ENCODE assay signal across 39 cellular contexts in genomic region chr20:17042122-17042521, GRCh38.
"Had no signal": no experiment of that assay in that cellular context is flagged by ENCODE, and none has a peak within 500 bp of the region (broad histone marks: within the 10 kb centered on the region; RNA-seq: fewer than 3 reads in every experiment).

No MANE protein-coding gene starts in this region.

- H3K4me3 Mint-ChIP-seq: activated naive CD4-positive, alpha-beta T cell treated with anti-CD3 and anti-CD28 coated beads for 36 hours; activated naive CD4-positive, alpha-beta T cell treated with anti-CD3 and anti-CD28 coated beads, Interleukin-2, amount 10 ng/mL, durations not matched to agents 7 days and 5 days; activated naive CD4-positive, alpha-beta T cell treated with anti-CD3 and anti-CD28 coated beads, Interleukin-2, amount 50 U/mL, for 24 hours; activated naive CD8-positive, alpha-beta T cell; activated naive CD8-positive, alpha-beta T cell treated with anti-CD3 and anti-CD28 coated beads for 36 hours; activated naive CD8-positive, alpha-beta T cell treated with anti-CD3 and anti-CD28 coated beads, Interleukin-2, amount 10 ng/mL, durations not matched to agents 7 days and 5 days; activated naive CD8-positive, alpha-beta T cell treated with anti-CD3 and anti-CD28 coated beads, Interleukin-2, amount 50 U/mL, for 24 hours; activated T-cell treated with anti-CD3 and anti-CD28 coated beads, Interleukin-2, amount 50 U/mL, for 24 hours; activated T-cell treated with anti-CD3 and anti-CD28 coated beads, Interleukin-2, amount 50 U/mL, for 4 hours; activated T-cell treated with anti-CD3 and anti-CD28 coated beads, Interleukin-2, amount 50 U/mL, for 72 hours; activated T-helper 1 cell treated with anti-CD3 and anti-CD28 coated beads, Interleukin-12 subunit alpha, Interleukin-12 subunit beta, Interleukin-2, Interleukin-4 antibody, amounts not matched to agents 30 ng/mL and 10 ng/mL and 1 ng/mL, durations not matched to agents 14 hours and 24 hours and 36 hours; brain; central memory CD8-positive, alpha-beta T cell had no signal

- H3K4me1 Mint-ChIP-seq: activated naive CD4-positive, alpha-beta T cell treated with anti-CD3 and anti-CD28 coated beads, Interleukin-2, amount 10 ng/mL, durations not matched to agents 7 days and 5 days; activated naive CD4-positive, alpha-beta T cell treated with anti-CD3 and anti-CD28 coated beads, Interleukin-2, amount 50 U/mL, for 24 hours; activated naive CD8-positive, alpha-beta T cell treated with anti-CD3 and anti-CD28 coated beads for 36 hours; activated naive CD8-positive, alpha-beta T cell treated with anti-CD3 and anti-CD28 coated beads, Interleukin-2, amount 10 ng/mL, durations not matched to agents 7 days and 5 days; activated naive CD8-positive, alpha-beta T cell treated with anti-CD3 and anti-CD28 coated beads, Interleukin-2, amount 50 U/mL, for 24 hours; central memory CD8-positive, alpha-beta T cell had no signal

- H3K4me3 ChIP-seq: adrenal gland, ascending aorta, body of pancreas, breast epithelium, cardiac muscle cell had no signal

- H3K9me3 ChIP-seq: adrenal gland, ascending aorta, body of pancreas, breast epithelium had no signal

- DNase-seq: activated effector memory CD4-positive, alpha-beta T cell treated with anti-CD3 and anti-CD28 coated beads, Interleukin-2, amount 50 U/mL, for 16 hours; activated effector memory CD4-positive, alpha-beta T cell treated with Interleukin-2 at 50 U/mL for 16 hours; activated gamma-delta T cell; activated gamma-delta T cell treated with Interleukin-2 at 50 U/mL for 16 hours; activated naive CD4-positive, alpha-beta T cell; activated naive CD4-positive, alpha-beta T cell treated with anti-CD3 and anti-CD28 coated beads for 36 hours; activated naive CD4-positive, alpha-beta T cell treated with anti-CD3 and anti-CD28 coated beads, Interleukin-2, amount 10 ng/mL, durations not matched to agents 7 days and 5 days; activated naive CD4-positive, alpha-beta T cell treated with anti-CD3 and anti-CD28 coated beads, Interleukin-2, amount 50 U/mL, for 16 hours; activated naive CD4-positive, alpha-beta T cell treated with Interleukin-2 at 50 U/mL for 16 hours; activated naive CD8-positive, alpha-beta T cell treated with anti-CD3 and anti-CD28 coated beads for 36 hours; activated naive CD8-positive, alpha-beta T cell treated with anti-CD3 and anti-CD28 coated beads, Interleukin-2, amount 10 ng/mL, durations not matched to agents 7 days and 5 days; activated naive CD8-positive, alpha-beta T cell treated with anti-CD3 and anti-CD28 coated beads, Interleukin-2, amount 50 U/mL, for 24 hours; activated T-cell treated with anti-CD3 and anti-CD28 coated beads, Interleukin-2, amount 50 U/mL, for 1 hour; activated T-cell treated with anti-CD3 and anti-CD28 coated beads, Interleukin-2, amount 50 U/mL, for 24 hours; activated T-cell treated with anti-CD3 and anti-CD28 coated beads, Interleukin-2, amount 50 U/mL, for 4 hours; activated T-cell treated with anti-CD3 and anti-CD28 coated beads, Interleukin-2, amount 50 U/mL, for 48 hours; activated T-cell treated with anti-CD3 and anti-CD28 coated beads, Interleukin-2, amount 50 U/mL, for 72 hours; adrenal gland; amniotic stem cell; amygdala; anterior cingulate cortex; aorta; body of pancreas; brain microvascular endothelial cell; caudate nucleus; central memory CD4-positive, alpha-beta T cell; cerebellar nuclear complex had no signal

- FAIRE-seq: astrocyte, bronchial epithelial cell had no signal

- H3K36me3 ChIP-seq: adrenal gland, ascending aorta, brain microvascular endothelial cell, breast epithelium, cardiac muscle cell had no signal

- H3K36me3 Mint-ChIP-seq: activated naive CD4-positive, alpha-beta T cell treated with anti-CD3 and anti-CD28 coated beads, Interleukin-2, amount 10 ng/mL, durations not matched to agents 7 days and 5 days; activated naive CD4-positive, alpha-beta T cell treated with anti-CD3 and anti-CD28 coated beads, Interleukin-2, amount 50 U/mL, for 24 hours; activated naive CD4-positive, alpha-beta T cell treated with anti-CD3 and anti-CD28 coated beads, Interleukin-2, amount 50 U/mL, for 72 hours; activated naive CD8-positive, alpha-beta T cell; activated naive CD8-positive, alpha-beta T cell treated with anti-CD3 and anti-CD28 coated beads for 36 hours; activated naive CD8-positive, alpha-beta T cell treated with anti-CD3 and anti-CD28 coated beads, Interleukin-2, amount 10 ng/mL, durations not matched to agents 7 days and 5 days; brain had no signal

- H3K4me1 ChIP-seq: adrenal gland, ascending aorta, body of pancreas, breast epithelium had no signal

- H3K27me3 Mint-ChIP-seq: activated naive CD4-positive, alpha-beta T cell treated with anti-CD3 and anti-CD28 coated beads, Interleukin-2, amount 10 ng/mL, durations not matched to agents 7 days and 5 days; activated naive CD4-positive, alpha-beta T cell treated with anti-CD3 and anti-CD28 coated beads, Interleukin-2, amount 50 U/mL, for 24 hours; activated naive CD8-positive, alpha-beta T cell; activated naive CD8-positive, alpha-beta T cell treated with anti-CD3 and anti-CD28 coated beads for 36 hours; activated naive CD8-positive, alpha-beta T cell treated with anti-CD3 and anti-CD28 coated beads, Interleukin-2, amount 10 ng/mL, durations not matched to agents 7 days and 5 days; activated naive CD8-positive, alpha-beta T cell treated with anti-CD3 and anti-CD28 coated beads, Interleukin-2, amount 50 U/mL, for 24 hours; activated T-cell treated with anti-CD3 and anti-CD28 coated beads, Interleukin-2, amount 50 U/mL, for 24 hours; central memory CD8-positive, alpha-beta T cell had no signal

- H3K27me3 ChIP-seq: adrenal gland, ascending aorta, body of pancreas, brain microvascular endothelial cell, breast epithelium, cardiac muscle cell had no signal

- H3K27ac ChIP-seq: adrenal gland, ascending aorta, body of pancreas, brain microvascular endothelial cell, breast epithelium, cardiac muscle cell had no signal

- H3K9me3 Mint-ChIP-seq: activated naive CD4-positive, alpha-beta T cell treated with anti-CD3 and anti-CD28 coated beads for 36 hours; activated naive CD4-positive, alpha-beta T cell treated with anti-CD3 and anti-CD28 coated beads, Interleukin-2, amount 10 ng/mL, durations not matched to agents 7 days and 5 days; activated naive CD8-positive, alpha-beta T cell treated with anti-CD3 and anti-CD28 coated beads, Interleukin-2, amount 10 ng/mL, durations not matched to agents 7 days and 5 days; activated naive CD8-positive, alpha-beta T cell treated with anti-CD3 and anti-CD28 coated beads, Interleukin-2, amount 50 U/mL, for 24 hours; activated T-cell treated with anti-CD3 and anti-CD28 coated beads, Interleukin-2, amount 50 U/mL, for 24 hours; activated T-cell treated with anti-CD3 and anti-CD28 coated beads, Interleukin-2, amount 50 U/mL, for 4 hours; activated T-cell treated with anti-CD3 and anti-CD28 coated beads, Interleukin-2, amount 50 U/mL, for 72 hours; activated T-helper 1 cell treated with anti-CD3 and anti-CD28 coated beads, Interleukin-12 subunit alpha, Interleukin-12 subunit beta, Interleukin-2, Interleukin-4 antibody, amounts not matched to agents 30 ng/mL and 10 ng/mL and 1 ng/mL, durations not matched to agents 14 hours and 24 hours and 36 hours; brain had no signal

- ATAC-seq: activated naive CD4-positive, alpha-beta T cell treated with anti-CD3 and anti-CD28 coated beads, Interleukin-2, amount 50 U/mL, for 72 hours; activated naive CD8-positive, alpha-beta T cell treated with anti-CD3 and anti-CD28 coated beads, Interleukin-2, amount 50 U/mL, for 24 hours; activated T-cell treated with anti-CD3 and anti-CD28 coated beads, Interleukin-2, amount 50 U/mL, for 4 hours; activated T-cell treated with anti-CD3 and anti-CD28 coated beads, Interleukin-2, amount 50 U/mL, for 72 hours; body of pancreas had no signal

- H3K27ac Mint-ChIP-seq: activated naive CD4-positive, alpha-beta T cell treated with anti-CD3 and anti-CD28 coated beads for 36 hours; activated naive CD4-positive, alpha-beta T cell treated with anti-CD3 and anti-CD28 coated beads, Interleukin-2, amount 10 ng/mL, durations not matched to agents 7 days and 5 days; activated naive CD4-positive, alpha-beta T cell treated with anti-CD3 and anti-CD28 coated beads, Interleukin-2, amount 50 U/mL, for 24 hours; activated naive CD4-positive, alpha-beta T cell treated with anti-CD3 and anti-CD28 coated beads, Interleukin-2, amount 50 U/mL, for 72 hours; activated naive CD8-positive, alpha-beta T cell; activated naive CD8-positive, alpha-beta T cell treated with anti-CD3 and anti-CD28 coated beads for 36 hours; activated naive CD8-positive, alpha-beta T cell treated with anti-CD3 and anti-CD28 coated beads, Interleukin-2, amount 10 ng/mL, durations not matched to agents 7 days and 5 days; activated naive CD8-positive, alpha-beta T cell treated with anti-CD3 and anti-CD28 coated beads, Interleukin-2, amount 50 U/mL, for 24 hours; activated T-cell treated with anti-CD3 and anti-CD28 coated beads, Interleukin-2, amount 50 U/mL, for 24 hours; activated T-cell treated with anti-CD3 and anti-CD28 coated beads, Interleukin-2, amount 50 U/mL, for 72 hours; activated T-helper 1 cell treated with anti-CD3 and anti-CD28 coated beads, Interleukin-12 subunit alpha, Interleukin-12 subunit beta, Interleukin-2, Interleukin-4 antibody, amounts not matched to agents 30 ng/mL and 10 ng/mL and 1 ng/mL, durations not matched to agents 14 hours and 24 hours and 36 hours; activated T-helper 2 cell treated with anti-CD3 and anti-CD28 coated beads, Interferon-gamma antibody, Interleukin-2, Interleukin-4, amounts not matched to agents 10 μg/mL and 5 μg/mL and 100 μg/mL, durations not matched to agents 14 hours and 24 hours and 36 hours; brain had no signal
